Comparison of ENCODE assay signal across 15 cellular contexts in the genomic region with DNA sequence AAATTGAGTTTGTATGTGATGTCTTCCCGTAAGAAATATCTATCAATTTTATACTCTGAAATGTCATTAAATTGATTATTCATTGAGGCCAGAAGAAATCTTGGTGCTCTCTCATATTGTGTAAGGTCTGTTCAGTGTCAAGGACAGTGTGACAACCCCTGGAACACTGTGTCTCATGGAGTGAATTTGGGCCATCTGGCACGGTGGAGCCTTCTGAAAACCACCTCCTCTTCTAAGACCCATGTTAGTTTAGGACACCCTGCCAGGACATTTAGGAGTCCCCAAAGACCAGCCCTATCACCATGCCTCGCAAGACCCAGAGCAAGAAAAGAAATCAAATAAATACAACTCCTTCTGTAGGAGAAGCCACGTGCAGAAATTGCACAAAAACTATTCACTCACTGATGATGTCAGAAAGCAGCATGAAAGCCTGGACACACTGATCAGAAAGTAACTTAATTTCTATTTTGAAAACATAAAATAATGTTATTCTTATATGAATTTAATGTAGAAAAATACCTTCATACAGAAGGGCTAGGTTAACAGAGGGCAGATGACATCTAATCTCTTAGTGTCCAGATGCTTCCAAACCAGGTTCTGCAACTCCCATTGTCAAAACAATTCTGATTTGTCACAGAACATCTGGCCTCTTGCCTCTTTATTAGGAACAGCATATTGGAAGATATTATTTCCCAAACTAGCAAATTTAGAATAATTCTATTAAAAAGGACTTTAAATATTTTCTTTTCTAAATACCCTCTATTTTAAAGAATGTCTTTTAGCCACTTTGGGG.
"Had no signal": no experiment of that assay in that cellular context is flagged by ENCODE, and none has a peak within 500 bp of the region (broad histone marks: within the 10 kb centered on the region; RNA-seq: fewer than 3 reads in every experiment).

No MANE protein-coding gene starts in this region.

- DNase-seq: activated naive CD4-positive, alpha-beta T cell treated with anti-CD3 and anti-CD28 coated beads, Interleukin-2, amount 50 U/mL, for 16 hours; activated T-cell treated with anti-CD3 and anti-CD28 coated beads, Interleukin-2, amount 50 U/mL, for 1 hour; amniotic stem cell; endodermal cell; erythroblast; immature natural killer cell; left colon; mucosa of descending colon; naive thymus-derived CD8-positive, alpha-beta T cell; occipital lobe; psoas muscle; stimulated activated CD4-positive, alpha-beta T cell treated with anti-CD3 and anti-CD28 coated beads, Interleukin-12 subunit alpha, Interleukin-12 subunit beta, amount 100 ng/mL, for 4 hours; stimulated activated naive CD4-positive, alpha-beta T cell; substantia nigra had no signal

- H3K9me3 ChIP-seq: mucosa of descending colon had no signal

- H3K27ac ChIP-seq: psoas muscle had no signal

- H3K4me3 ChIP-seq: mucosa of descending colon, psoas muscle had no signal

- H3K4me1 ChIP-seq: psoas muscle had no signal

- ATAC-seq: activated CD4-positive, CD25-positive, alpha-beta regulatory T cell treated with anti-CD3 and anti-CD28 coated beads, Interleukin-2, amount 50 U/mL, for 24 hours; left colon; mucosa of descending colon; naive thymus-derived CD8-positive, alpha-beta T cell; psoas muscle had no signal
